In the genomic region with DNA sequence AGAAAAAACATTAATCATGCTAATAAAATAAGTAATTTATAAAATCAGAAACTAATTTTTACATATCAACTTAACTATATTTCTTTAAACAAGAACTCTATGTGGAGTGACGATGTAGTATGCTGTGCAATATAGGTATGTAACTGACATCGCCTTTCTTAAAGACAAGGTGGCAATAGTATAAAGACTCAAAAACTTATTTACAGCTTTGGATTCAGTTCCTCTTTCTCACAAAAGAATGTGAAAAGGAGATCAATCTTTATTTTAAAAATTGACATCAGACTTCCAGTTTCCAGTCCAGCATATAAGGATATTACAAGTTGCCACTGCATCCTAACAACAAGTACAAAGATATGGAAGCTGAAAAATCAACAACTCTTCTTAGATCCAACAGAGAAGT, we compare ENCODE assay signal across 27 cellular contexts.
"Had no signal": no experiment of that assay in that cellular context is flagged by ENCODE, and none has a peak within 500 bp of the region (broad histone marks: within the 10 kb centered on the region; RNA-seq: fewer than 3 reads in every experiment).

No MANE protein-coding gene starts in this region.

- H3K27me3 Mint-ChIP-seq: progenitor cell of endocrine pancreas; stimulated activated naive B cell treated with anti-CD40 and anti-IgM and Interleukin-4, amounts not matched to agents 10 μg/mL and 1 μg/mL and 100 μg/mL, for 72 hours; stimulated activated naive CD8-positive, alpha-beta T cell treated with anti-CD3 and anti-CD28 coated beads, Interleukin-15, Interleukin-2, amounts not matched to agents 100 ng/mL and 50 ng/mL, for 24 hours; type B pancreatic cell had no signal

- DNase-seq: natural killer cell; occipital lobe; ovary; posterior cingulate gyrus; psoas muscle; right cardiac atrium; right lobe of liver; sigmoid colon; small intestine; stimulated activated CD4-positive, alpha-beta T cell treated with anti-CD3 and anti-CD28 coated beads, Interleukin-15, amount 100 ng/mL, for 24 hours; stimulated activated CD4-positive, alpha-beta T cell treated with anti-CD3 and anti-CD28 coated beads, Interleukin-2, amount 100 ng/mL, for 24 hours; stimulated activated CD4-positive, alpha-beta T cell treated with anti-CD3 and anti-CD28 coated beads, Interleukin-2, amount 100 ng/mL, for 48 hours; stimulated activated CD4-positive, alpha-beta T cell treated with anti-CD3 and anti-CD28 coated beads, Interleukin-4, amount 100 ng/mL, for 24 hours; stimulated activated naive B cell treated with anti-CD40 and anti-IgM and Interleukin-4, amounts not matched to agents 10 μg/mL and 1 μg/mL and 100 μg/mL, for 72 hours; stimulated activated naive CD4-positive, alpha-beta T cell treated with Interleukin-2 at 50 U/mL for 16 hours; stomach; testis; tibial artery; transverse colon; upper lobe of right lung; uterus had no signal

- H3K27ac Mint-ChIP-seq: natural killer cell; nephron; neural progenitor cell; progenitor cell of endocrine pancreas; stimulated activated effector memory CD8-positive, alpha-beta T cell treated with anti-CD3 and anti-CD28 coated beads, Interleukin-12 subunit alpha, Interleukin-12 subunit beta, amount 100 ng/mL, for 72 hours; stimulated activated naive B cell treated with anti-CD40 and anti-IgM and Interleukin-4, amounts not matched to agents 10 μg/mL and 1 μg/mL and 100 μg/mL, for 72 hours; stimulated activated naive CD8-positive, alpha-beta T cell treated with anti-CD3 and anti-CD28 coated beads, Interleukin-15, Interleukin-2, amounts not matched to agents 100 ng/mL and 50 ng/mL, for 24 hours; type B pancreatic cell had no signal

- H3K4me3 Mint-ChIP-seq: natural killer cell; nephron; neural progenitor cell; stimulated activated effector memory CD8-positive, alpha-beta T cell treated with anti-CD3 and anti-CD28 coated beads, Interleukin-12 subunit alpha, Interleukin-12 subunit beta, amount 100 ng/mL, for 72 hours; stimulated activated naive B cell treated with anti-CD40 and anti-IgM and Interleukin-4, amounts not matched to agents 10 μg/mL and 1 μg/mL and 100 μg/mL, for 72 hours; stimulated activated naive CD8-positive, alpha-beta T cell treated with anti-CD3 and anti-CD28 coated beads, Interleukin-15, Interleukin-2, amounts not matched to agents 100 ng/mL and 50 ng/mL, for 24 hours; type B pancreatic cell had no signal

- H3K36me3 Mint-ChIP-seq: neural progenitor cell; stimulated activated effector memory CD8-positive, alpha-beta T cell treated with anti-CD3 and anti-CD28 coated beads, Interleukin-12 subunit alpha, Interleukin-12 subunit beta, amount 100 ng/mL, for 72 hours; stimulated activated naive B cell treated with anti-CD40 and anti-IgM and Interleukin-4, amounts not matched to agents 10 μg/mL and 1 μg/mL and 100 μg/mL, for 72 hours; type B pancreatic cell had no signal

- H3K4me1 Mint-ChIP-seq: nephron; neural progenitor cell; stimulated activated effector memory CD8-positive, alpha-beta T cell treated with anti-CD3 and anti-CD28 coated beads, Interleukin-12 subunit alpha, Interleukin-12 subunit beta, amount 100 ng/mL, for 72 hours; stimulated activated naive B cell treated with anti-CD40 and anti-IgM and Interleukin-4, amounts not matched to agents 10 μg/mL and 1 μg/mL and 100 μg/mL, for 72 hours had no signal

- ATAC-seq: natural killer cell; psoas muscle; right cardiac atrium; right lobe of liver; stimulated activated effector memory CD8-positive, alpha-beta T cell treated with anti-CD3 and anti-CD28 coated beads, Interleukin-12 subunit alpha, Interleukin-12 subunit beta, amount 100 ng/mL, for 72 hours; stimulated activated naive B cell treated with anti-CD40 and anti-IgM and Interleukin-4, amounts not matched to agents 10 μg/mL and 1 μg/mL and 100 μg/mL, for 72 hours; upper lobe of right lung had no signal
